34 cellular contexts compared by ENCODE assay signal in the genomic region with DNA sequence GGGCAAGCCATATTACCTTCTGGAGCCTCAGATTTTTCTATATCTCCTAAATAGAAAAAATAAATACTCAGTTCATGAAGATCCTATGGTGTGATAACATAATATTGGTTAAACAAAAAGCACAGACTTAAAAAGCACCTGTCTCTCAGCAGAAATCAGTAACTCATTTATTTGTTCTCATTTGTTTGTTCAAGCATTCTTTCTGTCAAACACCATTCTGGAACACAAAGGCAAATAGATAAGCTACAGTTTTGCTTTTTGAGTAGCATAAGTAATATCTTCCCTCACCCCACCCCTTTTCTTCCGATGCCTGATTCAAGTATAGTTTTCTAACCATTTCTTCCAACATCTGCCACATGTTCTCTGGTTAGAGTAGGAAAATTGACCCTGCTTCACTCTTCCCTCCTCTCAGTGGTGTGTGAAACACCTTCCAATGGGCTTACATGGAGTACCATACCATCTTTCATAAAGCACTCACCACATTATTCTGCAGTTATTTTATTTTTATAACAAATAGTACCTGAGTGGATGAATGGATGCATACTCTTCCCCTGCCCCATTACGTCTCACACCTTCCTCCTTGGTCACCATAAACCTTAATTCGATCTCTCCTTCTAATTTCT. TPM values are rescaled to one million over a fixed set of nuclear protein-coding genes. Genes with fewer than 3 reads are reported as not detected.
"Had no signal": no experiment of that assay in that cellular context is flagged by ENCODE, and none has a peak within 500 bp of the region (broad histone marks: within the 10 kb centered on the region; RNA-seq: fewer than 3 reads in every experiment).

No MANE protein-coding gene starts in this region.

- H3K27ac ChIP-seq: ascending aorta, cardiac muscle cell, colonic mucosa, dorsolateral prefrontal cortex, gastrocnemius medialis, thoracic aorta had no signal

- ATAC-seq: gastrocnemius medialis; naive thymus-derived CD4-positive, alpha-beta T cell; right cardiac atrium; stimulated activated naive CD8-positive, alpha-beta T cell treated with anti-CD3 and anti-CD28 coated beads, Interleukin-15, Interleukin-2, amounts not matched to agents 100 U/mL and 50 U/mL, for 24 hours had no signal

- H3K4me1 Mint-ChIP-seq: activated CD4-positive, alpha-beta T cell treated with anti-CD3 and anti-CD28 coated beads, Interleukin-2, amount 10 ng/mL, durations not matched to agents 24 days and 14 days; memory B cell; neural crest cell had no signal

- H3K4me3 Mint-ChIP-seq: activated CD4-positive, alpha-beta memory T cell treated with anti-CD3 and anti-CD28 coated beads for 36 hours; activated CD4-positive, alpha-beta T cell treated with anti-CD3 and anti-CD28 coated beads, Interleukin-2, amount 10 ng/mL, durations not matched to agents 24 days and 14 days; activated naive CD4-positive, alpha-beta T cell treated with anti-CD3 and anti-CD28 coated beads for 36 hours; activated naive CD8-positive, alpha-beta T cell treated with anti-CD3 and anti-CD28 coated beads, Interleukin-2, amount 10 ng/mL, durations not matched to agents 7 days and 5 days; activated T-helper 1 cell treated with anti-CD3 and anti-CD28 coated beads, Interleukin-12 subunit alpha, Interleukin-12 subunit beta, Interleukin-2, Interleukin-4 antibody, amounts not matched to agents 30 ng/mL and 10 ng/mL and 1 ng/mL, durations not matched to agents 14 hours and 24 hours and 36 hours; brain; memory B cell; naive thymus-derived CD4-positive, alpha-beta T cell; neural crest cell had no signal

- H3K4me1 ChIP-seq: ascending aorta, colonic mucosa, gastrocnemius medialis had no signal

- DNase-seq: activated CD4-positive, alpha-beta memory T cell treated with anti-CD3 and anti-CD28 coated beads for 36 hours; activated CD4-positive, alpha-beta T cell treated with anti-CD3 and anti-CD28 coated beads, Interleukin-2, amount 10 ng/mL, durations not matched to agents 24 days and 14 days; activated CD4-positive, CD25-positive, alpha-beta regulatory T cell treated with anti-CD3 and anti-CD28 coated beads, Interleukin-2, amount 50 U/mL, for 72 hours; activated CD8-positive, alpha-beta memory T cell treated with anti-CD3 and anti-CD28 coated beads, Interleukin-2, amount 50 U/mL, for 4 hours; activated effector memory CD4-positive, alpha-beta T cell treated with anti-CD3 and anti-CD28 coated beads, Interleukin-2, amount 50 U/mL, for 16 hours; activated naive CD4-positive, alpha-beta T cell treated with anti-CD3 and anti-CD28 coated beads for 36 hours; activated naive CD8-positive, alpha-beta T cell treated with anti-CD3 and anti-CD28 coated beads, Interleukin-2, amount 10 ng/mL, durations not matched to agents 7 days and 5 days; activated T-cell treated with anti-CD3 and anti-CD28 coated beads, Interleukin-2, amount 50 U/mL, for 1 hour; cerebellar nuclear complex; colonic mucosa; dorsolateral prefrontal cortex; effector memory CD4-positive, alpha-beta T cell; erythroblast; gastrocnemius medialis; glutamatergic neuron; islet precursor cell; midbrain; naive thymus-derived CD4-positive, alpha-beta T cell; occipital lobe; right cardiac atrium; stimulated activated CD4-positive, alpha-beta T cell treated with anti-CD3 and anti-CD28 coated beads, Interleukin-2, amount 100 ng/mL, for 48 hours; stimulated activated naive CD8-positive, alpha-beta T cell treated with anti-CD3 and anti-CD28 coated beads, Interleukin-15, Interleukin-2, amounts not matched to agents 100 U/mL and 50 U/mL, for 24 hours had no signal

- FAIRE-seq: urothelium cell line had no signal

- H3K36me3 Mint-ChIP-seq: activated CD4-positive, alpha-beta memory T cell treated with anti-CD3 and anti-CD28 coated beads for 36 hours; activated naive CD8-positive, alpha-beta T cell treated with anti-CD3 and anti-CD28 coated beads, Interleukin-2, amount 10 ng/mL, durations not matched to agents 7 days and 5 days; brain; memory B cell; naive thymus-derived CD4-positive, alpha-beta T cell had no signal

- H3K9me3 Mint-ChIP-seq: activated CD4-positive, alpha-beta memory T cell treated with anti-CD3 and anti-CD28 coated beads for 36 hours; activated CD4-positive, alpha-beta T cell treated with anti-CD3 and anti-CD28 coated beads, Interleukin-2, amount 10 ng/mL, durations not matched to agents 24 days and 14 days; activated naive CD4-positive, alpha-beta T cell treated with anti-CD3 and anti-CD28 coated beads for 36 hours; activated T-helper 1 cell treated with anti-CD3 and anti-CD28 coated beads, Interleukin-12 subunit alpha, Interleukin-12 subunit beta, Interleukin-2, Interleukin-4 antibody, amounts not matched to agents 30 ng/mL and 10 ng/mL and 1 ng/mL, durations not matched to agents 14 hours and 24 hours and 36 hours; brain; memory B cell; naive thymus-derived CD4-positive, alpha-beta T cell; neural crest cell had no signal

- H3K27me3 ChIP-seq: ascending aorta, colonic mucosa, dorsolateral prefrontal cortex, gastrocnemius medialis had no signal

- H3K36me3 ChIP-seq: ascending aorta, cardiac muscle cell, colonic mucosa, gastrocnemius medialis, thoracic aorta had no signal

- H3K27ac Mint-ChIP-seq: activated CD4-positive, alpha-beta memory T cell treated with anti-CD3 and anti-CD28 coated beads for 36 hours; activated CD4-positive, alpha-beta T cell treated with anti-CD3 and anti-CD28 coated beads, Interleukin-2, amount 10 ng/mL, durations not matched to agents 24 days and 14 days; activated naive CD4-positive, alpha-beta T cell treated with anti-CD3 and anti-CD28 coated beads for 36 hours; activated naive CD8-positive, alpha-beta T cell treated with anti-CD3 and anti-CD28 coated beads, Interleukin-2, amount 10 ng/mL, durations not matched to agents 7 days and 5 days; activated T-helper 1 cell treated with anti-CD3 and anti-CD28 coated beads, Interleukin-12 subunit alpha, Interleukin-12 subunit beta, Interleukin-2, Interleukin-4 antibody, amounts not matched to agents 30 ng/mL and 10 ng/mL and 1 ng/mL, durations not matched to agents 14 hours and 24 hours and 36 hours; brain; memory B cell; naive thymus-derived CD4-positive, alpha-beta T cell had no signal

- H3K9me3 ChIP-seq: ascending aorta, colonic mucosa, gastrocnemius medialis, thoracic aorta had no signal

- H3K4me3 ChIP-seq: ascending aorta, cardiac muscle cell, colonic mucosa, dorsolateral prefrontal cortex, gastrocnemius medialis, thoracic aorta had no signal

RNA-seq across cellular contexts. Expression of gene TMEM207, which starts 55.8 kb away (rescaled TPM):
- total RNA-seq: activated CD4-positive, alpha-beta memory T cell treated with anti-CD3 and anti-CD28 coated beads for 36 hours; activated CD4-positive, alpha-beta T cell treated with anti-CD3 and anti-CD28 coated beads, Interleukin-2, amount 10 ng/mL, durations not matched to agents 24 days and 14 days; activated CD8-positive, alpha-beta memory T cell treated with anti-CD3 and anti-CD28 coated beads for 36 hours; activated naive CD4-positive, alpha-beta T cell treated with anti-CD3 and anti-CD28 coated beads for 36 hours; activated naive CD8-positive, alpha-beta T cell treated with anti-CD3 and anti-CD28 coated beads, Interleukin-2, amount 10 ng/mL, durations not matched to agents 7 days and 5 days; activated T-helper 1 cell treated with anti-CD3 and anti-CD28 coated beads, Interleukin-12 subunit alpha, Interleukin-12 subunit beta, Interleukin-2, Interleukin-4 antibody, amounts not matched to agents 30 ng/mL and 10 ng/mL and 1 ng/mL, durations not matched to agents 14 hours and 24 hours and 36 hours; ascending aorta; cardiac muscle cell; colonic mucosa; dorsolateral prefrontal cortex; gastrocnemius medialis; lower leg skin; naive thymus-derived CD4-positive, alpha-beta T cell; neural crest cell; occipital lobe; pulmonary artery endothelial cell; right cardiac atrium; skeletal muscle tissue; thoracic aorta had no signal
- polyA plus RNA-seq: cardiac muscle cell; naive thymus-derived CD4-positive, alpha-beta T cell; right cardiac atrium had no signal
